In genomic region chr1:47031585-47031984, GRCh38 we compare ENCODE assay signal across 1 cellular context.
TF ChIP-seq lines count a peak whose summit lies in the region.

No MANE protein-coding gene starts in this region.

TF ChIP-seq in HEK293, 187 proteins besides CTCF, POLR2A, EP300 and RAD21 (continued from another document):
- TF ChIP-seq PATZ1 (tag by site-specific recombination; IDR thresholded peaks at IDR 0.05) (no peak), ZNF175 (tag by site-specific recombination; IDR thresholded peaks at IDR 0.05) (no peak), PRDM1 (tag by site-specific recombination; IDR thresholded peaks at IDR 0.05) (no peak), ZNF155 (tag by site-specific recombination; IDR thresholded peaks at IDR 0.05) (no peak), ZNF561 (tag by site-specific recombination; IDR thresholded peaks at IDR 0.05; ENCODE audit: borderline replicate concordance) (no peak), ZNF560 (tag by site-specific recombination; IDR thresholded peaks at IDR 0.05; ENCODE audit: borderline replicate concordance) (no peak)
- TF ChIP-seq, protein P1, sequence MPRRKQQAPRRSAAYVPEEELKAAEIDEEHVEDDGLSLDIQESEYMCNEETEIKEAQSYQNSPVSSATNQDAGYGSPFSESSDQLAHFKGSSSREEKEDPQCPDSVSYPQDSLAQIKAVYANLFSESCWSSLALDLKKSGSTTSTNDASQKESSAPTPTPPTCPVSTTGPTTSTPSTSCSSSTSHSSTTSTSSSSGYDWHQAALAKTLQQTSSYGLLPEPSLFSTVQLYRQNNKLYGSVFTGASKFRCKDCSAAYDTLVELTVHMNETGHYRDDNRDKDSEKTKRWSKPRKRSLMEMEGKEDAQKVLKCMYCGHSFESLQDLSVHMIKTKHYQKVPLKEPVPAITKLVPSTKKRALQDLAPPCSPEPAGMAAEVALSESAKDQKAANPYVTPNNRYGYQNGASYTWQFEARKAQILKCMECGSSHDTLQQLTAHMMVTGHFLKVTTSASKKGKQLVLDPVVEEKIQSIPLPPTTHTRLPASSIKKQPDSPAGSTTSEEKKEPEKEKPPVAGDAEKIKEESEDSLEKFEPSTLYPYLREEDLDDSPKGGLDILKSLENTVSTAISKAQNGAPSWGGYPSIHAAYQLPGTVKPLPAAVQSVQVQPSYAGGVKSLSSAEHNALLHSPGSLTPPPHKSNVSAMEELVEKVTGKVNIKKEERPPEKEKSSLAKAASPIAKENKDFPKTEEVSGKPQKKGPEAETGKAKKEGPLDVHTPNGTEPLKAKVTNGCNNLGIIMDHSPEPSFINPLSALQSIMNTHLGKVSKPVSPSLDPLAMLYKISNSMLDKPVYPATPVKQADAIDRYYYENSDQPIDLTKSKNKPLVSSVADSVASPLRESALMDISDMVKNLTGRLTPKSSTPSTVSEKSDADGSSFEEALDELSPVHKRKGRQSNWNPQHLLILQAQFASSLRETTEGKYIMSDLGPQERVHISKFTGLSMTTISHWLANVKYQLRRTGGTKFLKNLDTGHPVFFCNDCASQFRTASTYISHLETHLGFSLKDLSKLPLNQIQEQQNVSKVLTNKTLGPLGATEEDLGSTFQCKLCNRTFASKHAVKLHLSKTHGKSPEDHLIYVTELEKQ (tag by site-specific recombination; IDR thresholded peaks at IDR 0.05; ENCODE audit: borderline replicate concordance) = no peak
- TF ChIP-seq, protein P2, sequence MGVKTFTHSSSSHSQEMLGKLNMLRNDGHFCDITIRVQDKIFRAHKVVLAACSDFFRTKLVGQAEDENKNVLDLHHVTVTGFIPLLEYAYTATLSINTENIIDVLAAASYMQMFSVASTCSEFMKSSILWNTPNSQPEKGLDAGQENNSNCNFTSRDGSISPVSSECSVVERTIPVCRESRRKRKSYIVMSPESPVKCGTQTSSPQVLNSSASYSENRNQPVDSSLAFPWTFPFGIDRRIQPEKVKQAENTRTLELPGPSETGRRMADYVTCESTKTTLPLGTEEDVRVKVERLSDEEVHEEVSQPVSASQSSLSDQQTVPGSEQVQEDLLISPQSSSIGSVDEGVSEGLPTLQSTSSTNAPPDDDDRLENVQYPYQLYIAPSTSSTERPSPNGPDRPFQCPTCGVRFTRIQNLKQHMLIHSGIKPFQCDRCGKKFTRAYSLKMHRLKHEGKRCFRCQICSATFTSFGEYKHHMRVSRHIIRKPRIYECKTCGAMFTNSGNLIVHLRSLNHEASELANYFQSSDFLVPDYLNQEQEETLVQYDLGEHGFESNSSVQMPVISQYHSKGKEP (tag by site-specific recombination; IDR thresholded peaks at IDR 0.05) = no peak
- TF ChIP-seq, protein P3, sequence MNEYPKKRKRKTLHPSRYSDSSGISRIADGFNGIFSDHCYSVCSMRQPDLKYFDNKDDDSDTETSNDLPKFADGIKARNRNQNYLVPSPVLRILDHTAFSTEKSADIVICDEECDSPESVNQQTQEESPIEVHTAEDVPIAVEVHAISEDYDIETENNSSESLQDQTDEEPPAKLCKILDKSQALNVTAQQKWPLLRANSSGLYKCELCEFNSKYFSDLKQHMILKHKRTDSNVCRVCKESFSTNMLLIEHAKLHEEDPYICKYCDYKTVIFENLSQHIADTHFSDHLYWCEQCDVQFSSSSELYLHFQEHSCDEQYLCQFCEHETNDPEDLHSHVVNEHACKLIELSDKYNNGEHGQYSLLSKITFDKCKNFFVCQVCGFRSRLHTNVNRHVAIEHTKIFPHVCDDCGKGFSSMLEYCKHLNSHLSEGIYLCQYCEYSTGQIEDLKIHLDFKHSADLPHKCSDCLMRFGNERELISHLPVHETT (tag by site-specific recombination; IDR thresholded peaks at IDR 0.05) = no peak
